In the genomic region with DNA sequence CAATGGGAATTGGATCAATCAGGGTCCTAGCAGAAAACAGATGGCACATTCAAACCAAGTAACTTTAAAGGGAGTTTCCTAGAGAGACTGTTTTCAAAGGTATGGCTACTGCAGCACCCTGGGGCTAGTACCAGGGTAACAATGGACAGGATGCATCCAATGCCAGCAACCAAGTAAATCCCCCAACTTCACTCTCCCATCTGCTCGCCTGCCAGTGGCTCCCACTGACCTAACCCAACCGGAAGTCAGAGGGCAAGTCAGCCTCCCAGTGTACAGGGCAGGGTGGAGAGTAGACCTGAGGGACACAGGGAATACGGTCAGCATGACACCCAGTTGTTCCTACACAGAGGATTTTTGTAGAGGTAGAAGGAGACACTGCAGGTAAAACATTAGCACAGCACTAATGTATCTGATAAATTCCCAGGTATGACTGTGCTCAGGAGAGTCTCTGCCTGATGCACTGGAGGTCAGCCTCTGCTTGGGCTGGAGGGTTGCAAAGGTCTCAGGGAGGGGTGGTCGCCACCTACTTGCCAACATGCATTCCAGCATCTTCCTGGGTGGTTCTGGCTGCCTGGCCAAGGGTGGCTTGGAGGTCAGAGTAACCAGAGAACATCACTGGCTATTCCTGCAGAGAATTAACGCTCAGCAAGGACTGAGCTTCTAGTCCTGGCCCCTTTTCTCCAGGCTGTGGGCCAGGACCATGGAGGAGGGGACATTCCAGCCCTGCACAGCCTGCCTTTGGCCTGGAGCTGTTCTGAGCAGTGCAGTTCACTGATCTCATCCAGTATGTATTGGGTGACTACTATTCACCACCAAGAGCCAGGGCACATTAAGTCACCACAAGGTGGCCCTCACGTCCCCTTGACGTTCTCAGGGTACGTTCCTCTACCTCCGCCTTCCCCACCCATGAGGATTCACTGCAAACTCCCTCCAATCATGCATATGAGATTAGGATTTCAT, we compare ENCODE assay signal across 9 cellular contexts. TPM values are rescaled to one million over a fixed set of nuclear protein-coding genes. Genes with fewer than 3 reads are reported as not detected.
DNase-seq lines count a peak whose midpoint lies in the region; ATAC-seq and TF ChIP-seq lines count a peak whose summit lies in the region.
"Had no signal": no experiment of that assay in that cellular context is flagged by ENCODE, and none has a peak within 500 bp of the region (broad histone marks: within the 10 kb centered on the region; RNA-seq: fewer than 3 reads in every experiment).

No MANE protein-coding gene starts in this region.

- H3K27ac ChIP-seq in GM23248 (no peak overlapping the region), left ventricle myocardium inferior (replicated peaks) (peak overlapping the region; percentile 78), Peyer's patch (no peak overlapping the region)

- H3K4me3 ChIP-seq in BE2C (ENCODE audit: low read depth, low read length): no peak overlapping the region
- H3K4me3 ChIP-seq in GM23248: no peak overlapping the region
- no peak overlapping the region for H3K4me3 ChIP-seq in left ventricle myocardium inferior
- no peak overlapping the region for H3K4me3 ChIP-seq in Peyer's patch

- no peak for DNase-seq in BE2C
- DNase-seq in GM23248: peak; percentile 52
- DNase-seq in SK-MEL-5 (ENCODE audit: low read depth, low spot score): peak; percentile 38
- no peak for DNase-seq in left ventricle myocardium inferior
- no peak for DNase-seq in nucleus accumbens (lab: John Stamatoyannopoulos, UW)
- DNase-seq in Peyer's patch: no peak
- DNase-seq: left colon had no signal

- H3K4me2 ChIP-seq in GM23248 (ENCODE audit: unreplicated experiment): no peak overlapping the region

- no peaks in the 10 kb centered on the region for H4K20me1 ChIP-seq in GM23248 (ENCODE audit: insufficient read depth)

- no peaks in the 10 kb centered on the region for H3K9me2 ChIP-seq in GM23248 (ENCODE audit: insufficient read depth)

- no peaks in the 10 kb centered on the region for H3K9me3 ChIP-seq in BE2C
- H3K9me3 ChIP-seq in GM23248 (ENCODE audit: low read depth): no peaks in the 10 kb centered on the region
- H3K9me3 ChIP-seq in left ventricle myocardium inferior (replicated peaks): no peaks in the 10 kb centered on the region
- H3K9me3 ChIP-seq in Peyer's patch: no peaks in the 10 kb centered on the region

- no peaks in the 10 kb centered on the region for H3F3A ChIP-seq in GM23248 (ENCODE audit: insufficient read depth)

- no peak overlapping the region for H3K9ac ChIP-seq in GM23248

- H3K36me3 ChIP-seq in BE2C: no peaks in the 10 kb centered on the region
- H3K36me3 ChIP-seq in GM23248 (ENCODE audit: low read depth): no peaks in the 10 kb centered on the region
- no peaks in the 10 kb centered on the region for H3K36me3 ChIP-seq in left ventricle myocardium inferior
- no peaks in the 10 kb centered on the region for H3K36me3 ChIP-seq in Peyer's patch

- TF ChIP-seq CTCF in BE2C (IDR thresholded peaks at IDR 0.05; ENCODE audit: low read depth, low read length) (peak; percentile 27; the same call in 1 of the 2 replicates), left ventricle myocardium inferior (IDR thresholded peaks at IDR 0.05; ENCODE audit: borderline replicate concordance) (peak; percentile 54), Peyer's patch (IDR thresholded peaks at IDR 0.05) (no peak)

- H3K4me1 ChIP-seq in BE2C (no peaks in the 10 kb centered on the region), GM23248 (ENCODE audit: insufficient read depth) (0 out of 2 replicates have a peak, but pooled peaks cover 5% of the 10 kb centered on the region), left ventricle myocardium inferior (peaks cover 33% of the 10 kb centered on the region), Peyer's patch (peaks cover 0 to 6% (median 1%) of the 10 kb centered on the region in 4 donors)

- no peaks in the 10 kb centered on the region for H3K79me2 ChIP-seq in GM23248 (ENCODE audit: insufficient read depth)

- no peak overlapping the region for H2AFZ ChIP-seq in GM23248

- H3K27me3 ChIP-seq in BE2C: no peaks in the 10 kb centered on the region
- H3K27me3 ChIP-seq in GM23248 (replicated peaks; ENCODE audit: insufficient read depth): no peaks in the 10 kb centered on the region
- H3K27me3 ChIP-seq in left ventricle myocardium inferior (ENCODE audit: low read depth): peaks cover 38% of the 10 kb centered on the region
- H3K27me3 ChIP-seq in Peyer's patch: no peaks in the 10 kb centered on the region

- ATAC-seq in GM21360 (IDR thresholded peaks at IDR 0.05; ENCODE audit: unreplicated experiment): no peak
- no peak for ATAC-seq in HG03439 (IDR thresholded peaks at IDR 0.05; ENCODE audit: unreplicated experiment)
- ATAC-seq: left colon had no signal

- TF ChIP-seq POLR2A in Peyer's patch (IDR thresholded peaks at IDR 0.05): no peak

- 32% methylated on average over 9 of the region's 9 CpGs for WGBS in GM23248 (ENCODE audit: low coverage in 1 of 2, low lambda C conversion rate in 2 of 2, missing lambda C conversion rate in 2 of 2), 2 experiments

- intact Hi-C loops in left ventricle myocardium inferior (cut with micrococcal nuclease): loop anchor here (2.0 kb wide), 1 partner anchor 65 kb away; no protein-coding TSS in a partner anchor

- in situ Hi-C loops in GM23248 (cut with MboI) (no loop called here), SK-MEL-5 (cut with HindIII; ENCODE audit: low pct_unique_long_range_greater_than_20kb, low sequenced_read_pairs) (no loop called here)

RNA-seq across cellular contexts. Expression of a gene that starts 5.1 kb away (rescaled TPM):
- 0.56 TPM for polyA plus RNA-seq in BE2C (2012; ENCODE audit: insufficient read depth, insufficient read length, low read depth)
- not detected in 2 replicates for total RNA-seq in GM23248 (2014; rRNA removed; shearing (Covaris generic))
- not detected in 2 replicates for polyA plus RNA-seq in GM23248 (2016; fragmentation: Nextera tagmentation; extraction: Ambion mirVana)
- not detected in 2 replicates for total RNA-seq in SK-MEL-5 (2014; rRNA removed; shearing (Covaris generic))
- not detected in 2 replicates for polyA plus RNA-seq in SK-MEL-5 (2015; cell fraction: cytosol; rRNA removed)
- polyA plus RNA-seq in SK-MEL-5 (2015; cell fraction: nucleus; rRNA removed): not detected in 2 replicates
- total RNA-seq in left ventricle myocardium inferior (27.0 TPM), Peyer's patch (1 to 10 TPM; 2.5 to 6.1 (median 4.3) TPM)

RNA-seq across cellular contexts. Expression of a gene that starts 6.7 kb away (rescaled TPM):
- polyA plus RNA-seq in BE2C (2012; ENCODE audit: insufficient read depth, insufficient read length, low read depth): not detected
- 0.43 TPM in 1 of 2 replicates, not detected in the other for total RNA-seq in GM23248 (2014; rRNA removed; shearing (Covaris generic))
- polyA plus RNA-seq in GM23248 (2016; fragmentation: Nextera tagmentation; extraction: Ambion mirVana): not detected in 2 replicates
- not detected in 2 replicates for total RNA-seq in SK-MEL-5 (2014; rRNA removed; shearing (Covaris generic))
- not detected in 2 replicates for polyA plus RNA-seq in SK-MEL-5 (2015; cell fraction: cytosol; rRNA removed)
- not detected in 2 replicates for polyA plus RNA-seq in SK-MEL-5 (2015; cell fraction: nucleus; rRNA removed)
- total RNA-seq in left ventricle myocardium inferior (not detected), Peyer's patch (1 to 10 TPM in 3 of 4 donors, not detected in 1; 1.5 to 1.9 (median 1.7) TPM)

RNA-seq across cellular contexts. Expression of a gene that starts 28.2 kb away (rescaled TPM):
- polyA plus RNA-seq in BE2C (2012; ENCODE audit: insufficient read depth, insufficient read length, low read depth): 0.15 TPM
- total RNA-seq in GM23248 (2014; rRNA removed; shearing (Covaris generic)): not detected in 2 replicates
- not detected in 2 replicates for polyA plus RNA-seq in GM23248 (2016; fragmentation: Nextera tagmentation; extraction: Ambion mirVana)
- total RNA-seq in SK-MEL-5 (2014; rRNA removed; shearing (Covaris generic)): not detected in 2 replicates
- polyA plus RNA-seq in SK-MEL-5 (2015; cell fraction: cytosol; rRNA removed): not detected in 2 replicates
- polyA plus RNA-seq in SK-MEL-5 (2015; cell fraction: nucleus; rRNA removed): not detected in 2 replicates
- total RNA-seq in left ventricle myocardium inferior: not detected
- not detected for total RNA-seq in Peyer's patch

RNA-seq across cellular contexts. Expression of a gene that starts 32.9 kb away (rescaled TPM):
- 0.43 TPM for polyA plus RNA-seq in BE2C (2012; ENCODE audit: insufficient read depth, insufficient read length, low read depth)
- not detected in 2 replicates for total RNA-seq in GM23248 (2014; rRNA removed; shearing (Covaris generic))
- polyA plus RNA-seq in GM23248 (2016; fragmentation: Nextera tagmentation; extraction: Ambion mirVana): 0.23 and 0.33 TPM in 2 replicates
- not detected in 2 replicates for total RNA-seq in SK-MEL-5 (2014; rRNA removed; shearing (Covaris generic))
- not detected in 2 replicates for polyA plus RNA-seq in SK-MEL-5 (2015; cell fraction: cytosol; rRNA removed)
- not detected in 2 replicates for polyA plus RNA-seq in SK-MEL-5 (2015; cell fraction: nucleus; rRNA removed)
- total RNA-seq in left ventricle myocardium inferior (not detected), Peyer's patch (not detected)
- total RNA-seq: left colon had no signal

Comparison
In these comparisons a context has a peak if more than half of its experiments do, and no peak if none do; other contexts are left out.
1. DNase-seq: peak in GM23248 (single experiment) and SK-MEL-5 (single experiment); none in BE2C (single experiment), left ventricle myocardium inferior (single experiment), nucleus accumbens (0 of 56) and Peyer's patch (0 of 3).
2. CTCF ChIP-seq: peak in BE2C (single experiment) and left ventricle myocardium inferior (single experiment); none in Peyer's patch (0 of 6).